In genomic region chr17:57784226-57784895, GRCh38 we compare ENCODE assay signal across 29 cellular contexts. TPM values are rescaled to one million over a fixed set of nuclear protein-coding genes. Genes with fewer than 3 reads are reported as not detected.
DNase-seq lines count a peak whose midpoint lies in the region; ATAC-seq, FAIRE-seq and TF ChIP-seq lines count a peak whose summit lies in the region.
"Had no signal": no experiment of that assay in that cellular context is flagged by ENCODE, and none has a peak within 500 bp of the region (broad histone marks: within the 10 kb centered on the region; RNA-seq: fewer than 3 reads in every experiment).

No MANE protein-coding gene starts in this region.

- H3K79me2 ChIP-seq in K562 (ENCODE audit: control insufficient read depth, insufficient read depth, low read length) (no peaks in the 10 kb centered on the region), SK-N-SH (ENCODE audit: insufficient read depth) (no peaks in the 10 kb centered on the region)

- H3K9me1 ChIP-seq in K562 (ENCODE audit: control insufficient read depth, insufficient read depth, low read length) = no peaks in the 10 kb centered on the region

- TF ChIP-seq EP300 in K562 (IDR thresholded peaks at IDR 0.05; ENCODE audit: low read length) (no peak), gastroesophageal sphincter (IDR thresholded peaks at IDR 0.05) (no peak), SK-N-SH (IDR thresholded peaks at IDR 0.05; ENCODE audit: borderline replicate concordance in 1 of 2, low read depth in 1 of 2, low read length in 1 of 2) (no peak)

- H3K36me3 ChIP-seq in BE2C (no peaks in the 10 kb centered on the region), K562 (ENCODE audit: control insufficient read depth, insufficient read depth, low read length) (no peaks in the 10 kb centered on the region), gastroesophageal sphincter (no peaks in the 10 kb centered on the region), SK-N-SH (replicated peaks in 1 of 2; ENCODE audit: control insufficient read depth in 1 of 2, insufficient read depth in 2 of 2, low read length in 1 of 2) (no peaks in the 10 kb centered on the region)
- H3K36me3 ChIP-seq: brain microvascular endothelial cell, pancreas had no signal

- H3K27me3 ChIP-seq in BE2C = no peaks in the 10 kb centered on the region
- H3K27me3 ChIP-seq in K562 (ENCODE audit: control insufficient read depth in 2 of 2, insufficient read depth in 2 of 2, low read length in 2 of 2) = peaks cover 23 to 43% of the 10 kb centered on the region in 2 experiments
- H3K27me3 ChIP-seq in gastroesophageal sphincter = peaks cover 17% of the 10 kb centered on the region
- peaks cover 27% of the 10 kb centered on the region for H3K27me3 ChIP-seq in SK-N-SH (ENCODE audit: insufficient read depth)
- H3K27me3 ChIP-seq: pancreas had no signal

- 0 out of 2 replicates have a peak, but pooled peaks have one; percentile 2 for TF ChIP-seq CTCF in BE2C (IDR thresholded peaks at IDR 0.05; ENCODE audit: low read depth, low read length)
- no peak for TF ChIP-seq CTCF in K562 (IDR thresholded peaks at IDR 0.05 in 2 of 3, conservative IDR thresholded peaks at IDR 0.05 in 1 of 3; ENCODE audit: insufficient read depth in 2 of 3, low read depth in 1 of 3, low read length in 3 of 3)
- no peak for TF ChIP-seq CTCF in gastroesophageal sphincter (IDR thresholded peaks at IDR 0.05)
- no peak for TF ChIP-seq CTCF in SK-N-SH (IDR thresholded peaks at IDR 0.05)

- H3K4me3 ChIP-seq in BE2C (ENCODE audit: low read depth, low read length) (no peak overlapping the region), K562 (no peak overlapping the region), gastroesophageal sphincter (no peak overlapping the region), SK-N-SH (ENCODE audit: low read depth in 2 of 2, low read length in 1 of 2) (no peak overlapping the region)
- H3K4me3 ChIP-seq: GM23248, pancreas had no signal

- H3K9ac ChIP-seq in K562 (ENCODE audit: insufficient read depth in 1 of 2, low read depth in 2 of 2, low read length in 2 of 2) (no peak overlapping the region), SK-N-SH (no peak overlapping the region)
- H3K9ac ChIP-seq: GM23248 had no signal

- no peaks in the 10 kb centered on the region for H3K9me2 ChIP-seq in SK-N-SH

- BruUV-seq in K562 (replicated peaks; lab: Mats Ljungman, UMichigan) = no TSS peak

- POLR2A ChIA-PET in K562 (lab: Yijun Ruan, JAX) = interaction anchor here (0.6 to 1.6 kb wide), 4 partner anchors 14 to 66 kb away, joined by 3 to 6 read pairs (median 4); partner anchors contain the start of gene MRPS23
- POLR2A ChIA-PET in SK-N-SH (lab: Yijun Ruan, JAX) = interaction anchor here (0.7 to 3.9 kb wide), 11 partner anchors 33 to 246 kb away, joined by 3 to 30 read pairs (median 16); no protein-coding TSS in a partner anchor

- no peaks in the 10 kb centered on the region; the same call in 1 of the 2 replicates for H4K20me1 ChIP-seq in K562 (replicated peaks; ENCODE audit: control insufficient read depth, insufficient read depth, low read length)
- H4K20me1 ChIP-seq in SK-N-SH (ENCODE audit: insufficient read depth) = no peaks in the 10 kb centered on the region

- H3K4me1 ChIP-seq in BE2C (peaks cover 27% of the 10 kb centered on the region), K562 (replicated peaks in 1 of 2; ENCODE audit: control insufficient read depth in 2 of 2, insufficient read depth in 2 of 2, low read length in 2 of 2) (peaks cover 0 to 10% of the 10 kb centered on the region in 2 experiments; a peak in 2 of 5 replicates), gastroesophageal sphincter (peaks cover 0 to 24% (median 7%) of the 10 kb centered on the region in 3 donors), SK-N-SH (ENCODE audit: control insufficient read depth in 1 of 2, insufficient read depth in 2 of 2, low read depth in 1 of 2, low read length in 1 of 2) (peaks cover 0 to 40% of the 10 kb centered on the region in 2 experiments; a peak in 3 of 4 replicates)
- H3K4me1 ChIP-seq: pancreas had no signal

- TF ChIP-seq POLR2A in K562 (conservative IDR thresholded peaks at IDR 0.05) (no peak), gastroesophageal sphincter (IDR thresholded peaks at IDR 0.05) (no peak)

- H2AFZ ChIP-seq in K562 (ENCODE audit: low read depth, low read length) (0 out of 2 replicates have a peak overlapping the region, but pooled peaks have one; percentile 1), SK-N-SH (ENCODE audit: low read depth) (no peak overlapping the region)
- H2AFZ ChIP-seq: GM23248 had no signal

- in situ Hi-C loops in K562 (cut with MboI) = no loop called here

- H3K27ac ChIP-seq in K562 (ENCODE audit: extremely low read depth, low read depth, low read length) = no peak overlapping the region
- no peak overlapping the region for H3K27ac ChIP-seq in gastroesophageal sphincter
- H3K27ac ChIP-seq in SK-N-SH (ENCODE audit: low read depth in 2 of 2, low read length in 1 of 2) = peak overlapping the region in 1 of 2 experiments; percentile 99; a peak in 2 of 4 replicates
- H3K27ac ChIP-seq: brain microvascular endothelial cell, GM23248, pancreas had no signal

- H3F3A ChIP-seq in SK-N-SH (replicated peaks; ENCODE audit: insufficient read depth) = no peaks in the 10 kb centered on the region

- 1% methylated on average over 15 of the region's 15 CpGs for WGBS in K562 (ENCODE audit: insufficient coverage, low coverage, missing lambda C conversion rate)
- 71 to 77% methylated on average over 7 to 15 of the region's 15 CpGs for WGBS in gastroesophageal sphincter (ENCODE audit: low coverage in 1 of 2), 2 donors
- 73% methylated on average over 15 of the region's 15 CpGs for WGBS in SK-N-SH (ENCODE audit: low lambda C conversion rate)

- no peak for FAIRE-seq in K562 (lab: Jason Lieb, UNC)
- FAIRE-seq: GM12892, pancreas had no signal

- H3K9me3 ChIP-seq in BE2C (no peaks in the 10 kb centered on the region), K562 (replicated peaks; ENCODE audit: control insufficient read depth, insufficient read depth, low read depth, low read length) (no peaks in the 10 kb centered on the region), gastroesophageal sphincter (no peaks in the 10 kb centered on the region), SK-N-SH (no peaks in the 10 kb centered on the region)
- H3K9me3 ChIP-seq: pancreas had no signal

- H3K4me2 ChIP-seq in K562 (ENCODE audit: insufficient read depth, low read length) (no peak overlapping the region; the same call in 1 of the 2 replicates), SK-N-SH (no peak overlapping the region)

- TF ChIP-seq RAD21 in K562 (CRISPR knock-in tag; conservative IDR thresholded peaks at IDR 0.05 in 1 of 2, IDR thresholded peaks at IDR 0.05 in 1 of 2) = no peak
- TF ChIP-seq RAD21 in SK-N-SH (IDR thresholded peaks at IDR 0.05; ENCODE audit: low read length) = no peak

- CTCF ChIA-PET in K562 (lab: Yijun Ruan, JAX; ENCODE audit: low intra/inter-chr PET ratio) = interaction anchor here (1.1 kb wide), 1 partner anchor 541 kb away, joined by 3 read pairs; no protein-coding TSS in a partner anchor
- CTCF ChIA-PET in SK-N-SH (lab: Yijun Ruan, JAX) = interaction anchor here (0.7 to 6.5 kb wide), 71 partner anchors 10 to 774 kb away, joined by 3 to 141 read pairs (median 12); partner anchors contain the start of genes CCDC182 and MRPS23

- no peak for ATAC-seq in K562
- ATAC-seq in gastroesophageal sphincter = no peak

- intact Hi-C loops in K562 (cut with micrococcal nuclease) = no loop called here

- DNase-seq in BE2C (no peak), DMS 273 treated with DMSO at 0.1 percent for 48 hours (lab: John Stamatoyannopoulos, UW) (peak; percentile 27), NCI-H2171 treated with DMSO at 0.1 percent for 48 hours (lab: John Stamatoyannopoulos, UW) (peak; percentile 67), K562 (ENCODE audit: extremely low read depth in 1 of 4, low spot score in 3 of 4) (no peak), T-helper 1 cell (no peak), DMS153 treated with DMSO at 0.1 percent for 48 hours (lab: John Stamatoyannopoulos, UW; ENCODE audit: unreplicated experiment) (no peak), SK-N-SH (no peak)
- DNase-seq: ACHN; activated CD4-positive, alpha-beta memory T cell treated with anti-CD3 and anti-CD28 coated beads, Interleukin-2, amount 10 ng/mL, durations not matched to agents 7 days and 5 days; activated CD4-positive, CD25-positive, alpha-beta regulatory T cell treated with anti-CD3 and anti-CD28 coated beads, Interleukin-2, amount 50 U/mL, for 72 hours; activated naive CD4-positive, alpha-beta T cell treated with anti-CD3 and anti-CD28 coated beads, Interleukin-2, amount 50 U/mL, for 16 hours; amniotic stem cell; brain microvascular endothelial cell; C1 segment of cervical spinal cord; GM23248; IMR-90; mammary epithelial cell; NCI-H2029 treated with DMSO at 0.1 percent for 48 hours; pancreas; stimulated activated CD4-positive, alpha-beta T cell treated with anti-CD3 and anti-CD28 coated beads, Interleukin-12 subunit alpha, Interleukin-12 subunit beta, amount 100 ng/mL, for 4 hours; stimulated activated CD4-positive, alpha-beta T cell treated with anti-CD3 and anti-CD28 coated beads, Interleukin-4, amount 100 ng/mL, for 24 hours had no signal

TF ChIP-seq in K562, 482 proteins besides CTCF, POLR2A, EP300 and RAD21 (continues in another document):
- TF ChIP-seq SMARCB1 (IDR thresholded peaks at IDR 0.05; ENCODE audit: insufficient read length, low read depth) = no peak

TF ChIP-seq in SK-N-SH, 30 proteins besides CTCF, POLR2A, EP300 and RAD21 (continues in another document):
- no peak for TF ChIP-seq POLR2AphosphoS5 (IDR thresholded peaks at IDR 0.05; ENCODE audit: low read depth, low read length)

RNA-seq across cellular contexts. Expression of gene CCDC182, which starts 39.3 kb away (rescaled TPM):
- polyA plus RNA-seq in BE2C (2012; ENCODE audit: insufficient read depth, insufficient read length, low read depth) = not detected
- total RNA-seq in K562 (2011; cell fraction: chromatin; rRNA removed; ENCODE audit: low replicate concordance) = not detected in 2 replicates
- total RNA-seq in K562 (2011; cell fraction: nucleolus; rRNA removed) = not detected in 2 replicates
- total RNA-seq in K562 (2011; cell fraction: nucleoplasm; rRNA removed) = not detected in 2 replicates
- not detected in 2 replicates for total RNA-seq in K562 (2014; rRNA removed)
- total RNA-seq in K562 (2014; rRNA removed; fragmentation: Illumina TruSeq; extraction: Trizol) = not detected in 2 replicates
- not detected in 2 replicates for total RNA-seq in K562 (2015; rRNA removed; fragmentation: Illumina TruSeq; extraction: Trizol)
- total RNA-seq in K562 (2021) = not detected in 2 replicates
- polyA plus RNA-seq in K562 (2011; rRNA removed) = not detected in 2 replicates
- not detected in 2 replicates for polyA plus RNA-seq in K562 (2011; cell fraction: cytosol; rRNA removed)
- not detected in 2 replicates for polyA plus RNA-seq in K562 (2011; cell fraction: nucleus; rRNA removed)
- not detected in 2 replicates for polyA plus RNA-seq in K562 (2012)
- polyA plus RNA-seq in K562 (2014; fragmentation: Illumina TruSeq; extraction: Trizol) = not detected in 2 replicates
- polyA plus RNA-seq in K562 (2014; fragmentation: Nextera tagmentation; extraction: Ambion mirVana) = not detected
- not detected in 2 replicates for polyA plus RNA-seq in K562 (2014; rRNA removed)
- not detected in 2 replicates for polyA minus RNA-seq in K562 (2011; rRNA and poly(A)+ RNA removed)
- polyA minus RNA-seq in K562 (2011; cell fraction: cytosol; rRNA and poly(A)+ RNA removed) = not detected in 2 replicates
- polyA minus RNA-seq in K562 (2011; cell fraction: nucleus; rRNA and poly(A)+ RNA removed) = not detected in 2 replicates
- not detected for total RNA-seq in gastroesophageal sphincter
- not detected in 2 replicates for polyA plus RNA-seq in SK-N-SH (2012; rRNA removed)
- polyA plus RNA-seq in SK-N-SH (2012; cell fraction: cytosol; rRNA removed) = not detected in 2 replicates
- polyA plus RNA-seq in SK-N-SH (2012; cell fraction: nucleus; rRNA removed) = not detected in 2 replicates
- total RNA-seq: activated CD4-positive, alpha-beta memory T cell treated with anti-CD3 and anti-CD28 coated beads, Interleukin-2, amount 10 ng/mL, durations not matched to agents 7 days and 5 days; activated T-helper 17 cell treated with anti-CD3 and anti-CD28 coated beads, Interleukin-2, amount 50 U/mL, for 72 hours; glomerular endothelial cell; GM23248; IMR-90; kidney epithelial cell; mammary epithelial cell; neural crest cell; pancreas; subcutaneous adipose tissue; ureter had no signal
- polyA plus RNA-seq: GM23248, IMR-90, mammary epithelial cell, pancreas had no signal

Comparison
In these comparisons a context has a peak if more than half of its experiments do, and no peak if none do; other contexts are left out.
1. DNase-seq: peak in DMS 273 treated with DMSO at 0.1 percent for 48 hours (single experiment) and NCI-H2171 treated with DMSO at 0.1 percent for 48 hours (single experiment); none in BE2C (single experiment), K562 (0 of 4), T-helper 1 cell (0 of 5), DMS153 treated with DMSO at 0.1 percent for 48 hours (single experiment) and SK-N-SH (single experiment).